In the genomic region with DNA sequence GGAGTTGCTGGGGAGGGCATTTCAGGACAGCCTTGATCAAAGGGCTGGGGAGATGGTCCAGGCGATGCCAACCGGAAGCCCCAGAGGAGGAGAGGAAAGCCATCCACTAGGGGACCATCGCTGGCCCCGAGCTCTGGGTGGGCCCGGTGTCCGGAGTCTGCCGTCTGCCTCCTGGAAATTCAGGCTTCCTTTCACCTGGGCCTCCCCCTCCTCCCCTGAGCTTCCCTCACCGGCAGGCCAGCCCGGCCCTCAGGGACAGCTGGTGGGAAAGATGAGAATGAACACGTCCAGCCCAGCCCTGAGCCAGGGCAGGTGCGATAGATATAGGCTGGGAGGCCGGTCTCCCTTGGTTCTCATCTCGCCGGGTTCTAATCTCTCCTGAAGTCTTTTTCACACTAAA, we compare ENCODE assay signal across 18 cellular contexts. TPM values are rescaled to one million over a fixed set of nuclear protein-coding genes. Genes with fewer than 3 reads are reported as not detected.
DNase-seq lines count a peak whose midpoint lies in the region; ATAC-seq and TF ChIP-seq lines count a peak whose summit lies in the region.
"Had no signal": no experiment of that assay in that cellular context is flagged by ENCODE, and none has a peak within 500 bp of the region (broad histone marks: within the 10 kb centered on the region; RNA-seq: fewer than 3 reads in every experiment).

No MANE protein-coding gene starts in this region.

- DNase-seq in DMS153 treated with DMSO at 0.1 percent for 48 hours (lab: John Stamatoyannopoulos, UW; ENCODE audit: unreplicated experiment) (peak; percentile 62), DMS153 (lab: John Stamatoyannopoulos, UW) (no peak), COLO668 (lab: John Stamatoyannopoulos, UW; ENCODE audit: unreplicated experiment) (peak; percentile 25), type B pancreatic cell (ENCODE audit: extremely low spot score, unreplicated experiment) (no peak), C1 segment of cervical spinal cord (lab: John Stamatoyannopoulos, UW) (no peak)
- DNase-seq: AML-193; CD4-positive, CD25-positive, alpha-beta regulatory T cell; CD8-positive, alpha-beta memory T cell; DMS79 treated with DMSO at 0.1 percent for 48 hours; GF-D8; H9 had no signal

- no peak overlapping the region for H3K27ac Mint-ChIP-seq in type B pancreatic cell
- H3K27ac Mint-ChIP-seq: CD4-positive, CD25-positive, alpha-beta regulatory T cell; CD8-positive, alpha-beta memory T cell; H9 had no signal

- H3K27ac ChIP-seq in VCaP, result peak overlapping the region; percentile 32; the same call in 1 of the 2 replicates
- H3K27ac ChIP-seq: 22Rv1, A549, KMS-11 had no signal

- no peak for ATAC-seq in HG03378 (IDR thresholded peaks at IDR 0.05; ENCODE audit: unreplicated experiment)
- ATAC-seq: A549 had no signal

- peaks cover 48% of the 10 kb centered on the region for H3K27me3 Mint-ChIP-seq in type B pancreatic cell

- no peaks in the 10 kb centered on the region for H3K9me3 Mint-ChIP-seq in type B pancreatic cell
- H3K9me3 Mint-ChIP-seq: CD8-positive, alpha-beta memory T cell; H9 had no signal

- no peaks in the 10 kb centered on the region for H3K36me3 Mint-ChIP-seq in type B pancreatic cell
- H3K36me3 Mint-ChIP-seq: CD4-positive, CD25-positive, alpha-beta regulatory T cell; CD8-positive, alpha-beta memory T cell had no signal

- H3K4me1 Mint-ChIP-seq in type B pancreatic cell (ENCODE audit: unreplicated experiment), result peaks cover 4% of the 10 kb centered on the region
- H3K4me1 Mint-ChIP-seq: CD4-positive, CD25-positive, alpha-beta regulatory T cell; CD8-positive, alpha-beta memory T cell had no signal

- H3K4me3 Mint-ChIP-seq in type B pancreatic cell, result no peak overlapping the region
- H3K4me3 Mint-ChIP-seq: CD4-positive, CD25-positive, alpha-beta regulatory T cell; CD8-positive, alpha-beta memory T cell; H9 had no signal

- no peak for TF ChIP-seq CTCF in VCaP (conservative IDR thresholded peaks at IDR 0.05)
- no peak for TF ChIP-seq CTCF in type B pancreatic cell (conservative IDR thresholded peaks at IDR 0.05)

RNA-seq across cellular contexts. Expression of gene IRX4, which starts 17.2 kb away (rescaled TPM):
- 1.6 and 6.0 TPM in 2 replicates for total RNA-seq in type B pancreatic cell (ENCODE audit: low replicate concordance)
- total RNA-seq: Caco-2; CD4-positive, CD25-positive, alpha-beta regulatory T cell; CD8-positive, alpha-beta memory T cell; HT-29 had no signal

Comparison
In these comparisons a context has a peak if more than half of its experiments do, and no peak if none do; other contexts are left out.
1. DNase-seq: peak in DMS153 treated with DMSO at 0.1 percent for 48 hours (single experiment) and COLO668 (single experiment); none in DMS153 (single experiment), type B pancreatic cell (single experiment) and C1 segment of cervical spinal cord (0 of 14).